17 cellular contexts compared by ENCODE assay signal in genomic region chr3:52447512-52448355, GRCh38. TPM values are rescaled to one million over a fixed set of nuclear protein-coding genes. Genes with fewer than 3 reads are reported as not detected.
DNase-seq lines count a peak whose midpoint lies in the region; ATAC-seq, FAIRE-seq and TF ChIP-seq lines count a peak whose summit lies in the region.
"Had no signal": no experiment of that assay in that cellular context is flagged by ENCODE, and none has a peak within 500 bp of the region (broad histone marks: within the 10 kb centered on the region; RNA-seq: fewer than 3 reads in every experiment).

No MANE protein-coding gene starts in this region.

- no peaks in the 10 kb centered on the region for H3K79me2 ChIP-seq in HepG2 (ENCODE audit: insufficient read depth, low read length)

- no peaks in the 10 kb centered on the region for H3K27me3 ChIP-seq in HepG2 (ENCODE audit: control insufficient read depth in 1 of 2, insufficient read depth in 2 of 2, low read length in 2 of 2)
- H3K27me3 ChIP-seq in skeletal muscle tissue (ENCODE audit: control insufficient read depth in 3 of 3, insufficient read depth in 3 of 3, low read length in 3 of 3) = no peaks in the 10 kb centered on the region
- H3K27me3 ChIP-seq in A673 (replicated peaks; ENCODE audit: insufficient read depth, low read depth, low read length, poor library complexity) = no peaks in the 10 kb centered on the region

- POLR2A ChIA-PET in HepG2 (lab: Yijun Ruan, JAX) = interaction anchor here (1.0 kb wide), 2 partner anchors 36 to 140 kb away, joined by 3 read pairs; no protein-coding TSS in a partner anchor
- POLR2A ChIA-PET in A673 (lab: Charles Lee; ENCODE audit: low non-redundant PET) = no interaction called here

- FAIRE-seq in HepG2 (lab: Jason Lieb, UNC) (no peak), H54 (lab: Jason Lieb, UNC) (no peak)

- H3K9me3 ChIP-seq in HepG2 (ENCODE audit: low read length) = no peaks in the 10 kb centered on the region
- H3K9me3 ChIP-seq in skeletal muscle tissue (ENCODE audit: control insufficient read depth in 3 of 3, low read length in 3 of 3) = no peaks in the 10 kb centered on the region
- no peaks in the 10 kb centered on the region for H3K9me3 ChIP-seq in A673 (ENCODE audit: low read depth, low read length, poor library complexity, severe bottlenecking)

- TF ChIP-seq CTCF in HepG2 (CRISPR knock-in tag; IDR thresholded peaks at IDR 0.05) (no peak), A673 (conservative IDR thresholded peaks at IDR 0.05; ENCODE audit: low read depth, low read length) (no peak)

- H4K20me1 ChIP-seq in HepG2 (ENCODE audit: insufficient read depth, low read length) = no peaks in the 10 kb centered on the region

- no peaks in the 10 kb centered on the region for H3K36me3 ChIP-seq in HepG2 (replicated peaks in 1 of 2; ENCODE audit: control insufficient read depth in 1 of 2, insufficient read depth in 2 of 2, low read length in 2 of 2)
- H3K36me3 ChIP-seq in skeletal muscle tissue (ENCODE audit: control insufficient read depth in 3 of 3, insufficient read depth in 3 of 3, low read length in 3 of 3) = peaks cover 0 to 21% (median 19%) of the 10 kb centered on the region in 3 donors
- H3K36me3 ChIP-seq in A673 (ENCODE audit: insufficient read depth, low read length, poor library complexity, severe bottlenecking) = no peaks in the 10 kb centered on the region

- H3K9me3 Mint-ChIP-seq in T-helper 2 cell treated with Interferon-gamma antibody and Interleukin-4, amounts not matched to agents 5 μg/mL and 100 μg/mL, for 36 hours = no peaks in the 10 kb centered on the region
- H3K9me3 Mint-ChIP-seq in activated T-helper 17 cell treated with anti-CD3 and anti-CD28 coated beads, Interleukin-2, amount 50 U/mL, for 72 hours = no peaks in the 10 kb centered on the region
- H3K9me3 Mint-ChIP-seq: CD8-positive, alpha-beta memory T cell; HFFc6 had no signal

- H3K4me3 ChIP-seq in HepG2 (replicated peaks in 1 of 3; ENCODE audit: insufficient read depth in 1 of 3, low read depth in 2 of 3, low read length in 3 of 3) (no peak overlapping the region), skeletal muscle tissue (ENCODE audit: low read length in 3 of 3) (no peak overlapping the region), A673 (ENCODE audit: low read depth, low read length, poor library complexity, severe bottlenecking) (no peak overlapping the region)

- DNase-seq in T-helper 2 cell treated with Interferon-gamma antibody and Interleukin-4, amounts not matched to agents 5 μg/mL and 100 μg/mL, for 36 hours (ENCODE audit: low spot score) = no peak
- DNase-seq in T-helper 2 cell (no peak), HepG2 (ENCODE audit: low spot score) (no peak), H54 (ENCODE audit: insufficient read length, low spot score) (no peak), erythroblast (lab: John Stamatoyannopoulos, UW) (no peak), A673 (ENCODE audit: low spot score) (no peak)
- DNase-seq: GOT3, NCI-H1417 treated with DMSO at 0.1 percent for 48 hours, NCI-H2029, NCI-H446 treated with DMSO at 0.1 percent for 48 hours had no signal

- WGBS in HepG2 (ENCODE audit: low lambda C conversion rate) = 25% methylated on average over 12 of the region's 12 CpGs

- H3K4me2 ChIP-seq in HepG2 (ENCODE audit: low read depth, low read length) = peak overlapping the region; percentile 24; the same call in 1 of the 2 replicates

- in situ Hi-C loops in HepG2 (cut with HindIII; ENCODE audit: extremely low pct_ligation_motif_present, low pct_unique_long_range_greater_than_20kb) = no loop called here

- no peaks in the 10 kb centered on the region for H3K36me3 Mint-ChIP-seq in T-helper 2 cell treated with Interferon-gamma antibody and Interleukin-4, amounts not matched to agents 5 μg/mL and 100 μg/mL, for 36 hours (ENCODE audit: low read depth)
- no peaks in the 10 kb centered on the region for H3K36me3 Mint-ChIP-seq in activated T-helper 17 cell treated with anti-CD3 and anti-CD28 coated beads, Interleukin-2, amount 50 U/mL, for 72 hours (ENCODE audit: low read depth)
- H3K36me3 Mint-ChIP-seq: CD8-positive, alpha-beta memory T cell had no signal

- no peak overlapping the region for H2AFZ ChIP-seq in HepG2 (ENCODE audit: low read length)

- no peaks in the 10 kb centered on the region for H3K27me3 Mint-ChIP-seq in T-helper 2 cell treated with Interferon-gamma antibody and Interleukin-4, amounts not matched to agents 5 μg/mL and 100 μg/mL, for 36 hours (ENCODE audit: low read depth)
- no peaks in the 10 kb centered on the region for H3K27me3 Mint-ChIP-seq in activated T-helper 17 cell treated with anti-CD3 and anti-CD28 coated beads, Interleukin-2, amount 50 U/mL, for 72 hours

- H3K4me3 Mint-ChIP-seq in T-helper 2 cell treated with Interferon-gamma antibody and Interleukin-4, amounts not matched to agents 5 μg/mL and 100 μg/mL, for 36 hours = no peak overlapping the region
- H3K4me3 Mint-ChIP-seq in activated T-helper 17 cell treated with anti-CD3 and anti-CD28 coated beads, Interleukin-2, amount 50 U/mL, for 72 hours = no peak overlapping the region
- H3K4me3 Mint-ChIP-seq: HFFc6 had no signal

- CTCF ChIA-PET in HepG2 (lab: Yijun Ruan, JAX; ENCODE audit: low intra/inter-chr PET ratio, low total read pairs) (interaction anchor here (0.6 to 4.6 kb wide), 3 partner anchors 19 to 31 kb away, joined by 3 to 83 read pairs (median 3); no protein-coding TSS in a partner anchor), A673 (lab: Charles Lee) (interaction anchor here (0.6 to 0.7 kb wide), 2 partner anchors 8 to 36 kb away, joined by 3 to 5 read pairs; partner anchors contain the start of gene NISCH)

- no peak for TF ChIP-seq POLR2A in HepG2 (IDR thresholded peaks at IDR 0.05; ENCODE audit: insufficient read depth in 1 of 2, low read depth in 2 of 2, low read length in 2 of 2)
- no peak for TF ChIP-seq POLR2A in H54 (IDR thresholded peaks at IDR 0.05; ENCODE audit: low read depth, low read length)
- no peak for TF ChIP-seq POLR2A in erythroblast (IDR thresholded peaks at IDR 0.05; ENCODE audit: low read length)

- H3K27ac ChIP-seq in HepG2 (ENCODE audit: extremely low read length, insufficient read depth, low read length) = no peak overlapping the region
- H3K27ac ChIP-seq in skeletal muscle tissue (ENCODE audit: low read depth, low read length) = peak overlapping the region; percentile 29
- no peak overlapping the region for H3K27ac ChIP-seq in A673 (ENCODE audit: low read depth, low read length, poor library complexity, severe bottlenecking)
- H3K27ac ChIP-seq: 22Rv1 had no signal

- BruUV-seq in HepG2 (replicated peaks; lab: Mats Ljungman, UMichigan) = no TSS peak
- BruUV-seq in A673 (replicated peaks; lab: Mats Ljungman, UMichigan) = no TSS peak

- H3K9ac ChIP-seq in HepG2 (ENCODE audit: insufficient read depth, low read depth, low read length) = no peak overlapping the region
- H3K9ac ChIP-seq in skeletal muscle tissue (ENCODE audit: low read depth in 1 of 3, low read length in 3 of 3) = peak overlapping the region in 1 of 3 donors; percentile 50

- intact Hi-C loops in HepG2 (cut with micrococcal nuclease; ENCODE audit: unreplicated experiment) (loop anchor here (1.0 kb wide), 1 partner anchor 19 kb away; no protein-coding TSS in a partner anchor), A673 (cut with micrococcal nuclease; ENCODE audit: unreplicated experiment) (loop anchor here (5.0 kb wide), 1 partner anchor 225 kb away; no protein-coding TSS in a partner anchor)

- H3K4me1 ChIP-seq in HepG2 (ENCODE audit: insufficient read depth, low read length) (peaks cover 98% of the 10 kb centered on the region), skeletal muscle tissue (ENCODE audit: control insufficient read depth in 3 of 3, insufficient read depth in 3 of 3, low read length in 3 of 3) (peaks cover 24 to 67% (median 60%) of the 10 kb centered on the region in 3 donors), A673 (ENCODE audit: insufficient read depth, low read length, poor library complexity, severe bottlenecking) (no peaks in the 10 kb centered on the region)

- no peak for ATAC-seq in activated T-helper 17 cell treated with anti-CD3 and anti-CD28 coated beads, Interleukin-2, amount 50 U/mL, for 72 hours (replicated peaks)
- no peak for ATAC-seq in HepG2

- TF ChIP-seq RAD21 in HepG2 (CRISPR knock-in tag; IDR thresholded peaks at IDR 0.05) = no peak

- no peak for TF ChIP-seq EP300 in HepG2 (IDR thresholded peaks at IDR 0.05; ENCODE audit: low read depth in 2 of 2, low read length in 2 of 2)
- no peak for TF ChIP-seq EP300 in HepG2 (CRISPR knock-in tag; IDR thresholded peaks at IDR 0.05; ENCODE audit: borderline replicate concordance)

- peaks cover 11% of the 10 kb centered on the region for H3K4me1 Mint-ChIP-seq in T-helper 2 cell treated with Interferon-gamma antibody and Interleukin-4, amounts not matched to agents 5 μg/mL and 100 μg/mL, for 36 hours (ENCODE audit: low read depth)
- peaks cover 5% of the 10 kb centered on the region for H3K4me1 Mint-ChIP-seq in activated T-helper 17 cell treated with anti-CD3 and anti-CD28 coated beads, Interleukin-2, amount 50 U/mL, for 72 hours

- peak overlapping the region; percentile 68 for H3K27ac Mint-ChIP-seq in T-helper 2 cell treated with Interferon-gamma antibody and Interleukin-4, amounts not matched to agents 5 μg/mL and 100 μg/mL, for 36 hours
- peak overlapping the region; percentile 71 for H3K27ac Mint-ChIP-seq in activated T-helper 17 cell treated with anti-CD3 and anti-CD28 coated beads, Interleukin-2, amount 50 U/mL, for 72 hours
- H3K27ac Mint-ChIP-seq: HFFc6 had no signal

RNA-seq across cellular contexts. Expression of gene SEMA3G, which starts 2.8 kb away (rescaled TPM):
- total RNA-seq in activated T-helper 17 cell treated with anti-CD3 and anti-CD28 coated beads, Interleukin-2, amount 50 U/mL, for 72 hours = under 1 TPM; 0.08 to 0.82 TPM
- total RNA-seq in HepG2 (2016; rRNA removed; fragmentation: Illumina TruSeq; extraction: Trizol) (2.0 and 6.1 TPM in 2 replicates), skeletal muscle tissue (4.7 TPM), A673 (2021) (0.07 TPM in 1 of 2 replicates, not detected in the other)
- 0.44 and 0.61 TPM in 2 replicates for total RNA-seq in HepG2 (2016; cell fraction: cytosol; rRNA removed; fragmentation: Illumina TruSeq; extraction: Trizol; ENCODE audit: low read depth)
- total RNA-seq in HepG2 (2016; cell fraction: insoluble cytoplasmic fraction; rRNA removed; fragmentation: Illumina TruSeq; extraction: Trizol) = 1.9 and 7.2 TPM in 2 replicates
- 1.0 and 1.1 TPM in 2 replicates for total RNA-seq in HepG2 (2016; cell fraction: membrane; rRNA removed; fragmentation: Illumina TruSeq; extraction: Trizol)
- total RNA-seq in HepG2 (2016; cell fraction: nucleus; rRNA removed; fragmentation: Illumina TruSeq; extraction: Trizol) = 5.8 and 8.3 TPM in 2 replicates
- polyA plus RNA-seq in HepG2 (2011; rRNA removed) = 8.3 and 13.4 TPM in 2 replicates
- 8.0 and 10.3 TPM in 2 replicates for polyA plus RNA-seq in HepG2 (2011; cell fraction: cytosol; rRNA removed)
- 21.7 and 30.5 TPM in 2 replicates for polyA plus RNA-seq in HepG2 (2011; cell fraction: nucleus; rRNA removed)
- polyA plus RNA-seq in HepG2 (2012) = 14.2 and 15.4 TPM in 2 replicates
- polyA plus RNA-seq in HepG2 (2016; cell fraction: cytosol; fragmentation: Illumina TruSeq; extraction: Trizol; ENCODE audit: low read depth) = 0.33 and 0.36 TPM in 2 replicates
- polyA plus RNA-seq in HepG2 (2016; cell fraction: insoluble cytoplasmic fraction; fragmentation: Illumina TruSeq; extraction: Trizol; ENCODE audit: low read depth) = 1.4 and 2.1 TPM in 2 replicates
- 0.62 and 0.71 TPM in 2 replicates for polyA plus RNA-seq in HepG2 (2016; cell fraction: membrane; fragmentation: Illumina TruSeq; extraction: Trizol; ENCODE audit: low read depth)
- polyA plus RNA-seq in HepG2 (2016; cell fraction: nucleus; fragmentation: Illumina TruSeq; extraction: Trizol; ENCODE audit: insufficient read depth, low read depth) = 8.4 and 8.8 TPM in 2 replicates
- 1.2 and 22.3 TPM in 2 replicates for polyA minus RNA-seq in HepG2 (2011; rRNA and poly(A)+ RNA removed; ENCODE audit: low replicate concordance)
- polyA minus RNA-seq in HepG2 (2011; cell fraction: cytosol; rRNA and poly(A)+ RNA removed) = 6.4 and 10.0 TPM in 2 replicates
- polyA minus RNA-seq in HepG2 (2011; cell fraction: nucleus; rRNA and poly(A)+ RNA removed) = 11.9 and 12.6 TPM in 2 replicates
- total RNA-seq: HFFc6 had no signal
- polyA plus RNA-seq: BJ; CD8-positive, alpha-beta memory T cell had no signal

RNA-seq across cellular contexts. Expression of gene TNNC1, which starts 6.1 kb away (rescaled TPM):
- total RNA-seq in activated T-helper 17 cell treated with anti-CD3 and anti-CD28 coated beads, Interleukin-2, amount 50 U/mL, for 72 hours = 1 to 10 TPM; 2.0 to 6.5 TPM
- 11.8 and 18.7 TPM in 2 replicates for total RNA-seq in HepG2 (2016; rRNA removed; fragmentation: Illumina TruSeq; extraction: Trizol)
- 4.4 and 4.6 TPM in 2 replicates for total RNA-seq in HepG2 (2016; cell fraction: cytosol; rRNA removed; fragmentation: Illumina TruSeq; extraction: Trizol; ENCODE audit: low read depth)
- total RNA-seq in HepG2 (2016; cell fraction: insoluble cytoplasmic fraction; rRNA removed; fragmentation: Illumina TruSeq; extraction: Trizol) = 13.2 and 20.1 TPM in 2 replicates
- 2.5 and 5.3 TPM in 2 replicates for total RNA-seq in HepG2 (2016; cell fraction: membrane; rRNA removed; fragmentation: Illumina TruSeq; extraction: Trizol)
- total RNA-seq in HepG2 (2016; cell fraction: nucleus; rRNA removed; fragmentation: Illumina TruSeq; extraction: Trizol) = 5.4 and 5.7 TPM in 2 replicates
- 36.4 and 39.5 TPM in 2 replicates for polyA plus RNA-seq in HepG2 (2011; rRNA removed)
- polyA plus RNA-seq in HepG2 (2011; cell fraction: cytosol; rRNA removed) = 53.0 and 54.8 TPM in 2 replicates
- polyA plus RNA-seq in HepG2 (2011; cell fraction: nucleus; rRNA removed) = 14.3 and 16.8 TPM in 2 replicates
- polyA plus RNA-seq in HepG2 (2012) = 10.9 and 12.3 TPM in 2 replicates
- polyA plus RNA-seq in HepG2 (2016; cell fraction: cytosol; fragmentation: Illumina TruSeq; extraction: Trizol; ENCODE audit: low read depth) = 3.3 and 4.0 TPM in 2 replicates
- polyA plus RNA-seq in HepG2 (2016; cell fraction: insoluble cytoplasmic fraction; fragmentation: Illumina TruSeq; extraction: Trizol; ENCODE audit: low read depth) = 17.1 and 18.1 TPM in 2 replicates
- 2.7 and 3.3 TPM in 2 replicates for polyA plus RNA-seq in HepG2 (2016; cell fraction: membrane; fragmentation: Illumina TruSeq; extraction: Trizol; ENCODE audit: low read depth)
- 6.6 and 10.5 TPM in 2 replicates for polyA plus RNA-seq in HepG2 (2016; cell fraction: nucleus; fragmentation: Illumina TruSeq; extraction: Trizol; ENCODE audit: insufficient read depth, low read depth)
- polyA minus RNA-seq in HepG2 (2011; rRNA and poly(A)+ RNA removed; ENCODE audit: low replicate concordance) = 7.0 and 8.2 TPM in 2 replicates
- polyA minus RNA-seq in HepG2 (2011; cell fraction: cytosol; rRNA and poly(A)+ RNA removed) = 4.5 and 5.4 TPM in 2 replicates
- polyA minus RNA-seq in HepG2 (2011; cell fraction: nucleus; rRNA and poly(A)+ RNA removed) = 4.5 and 4.6 TPM in 2 replicates
- total RNA-seq in skeletal muscle tissue = 461 TPM
- not detected in 2 replicates for total RNA-seq in A673 (2021)
- total RNA-seq: RPMI7951 had no signal
- polyA plus RNA-seq: CD8-positive, alpha-beta memory T cell had no signal

RNA-seq across cellular contexts. Expression of gene NISCH, which starts 7.7 kb away (rescaled TPM):
- total RNA-seq in activated T-helper 17 cell treated with anti-CD3 and anti-CD28 coated beads, Interleukin-2, amount 50 U/mL, for 72 hours = 100 to 1,000 TPM in 1 of 2 donors, 10 to 100 TPM in 1; 75.2 to 123 TPM
- total RNA-seq in HepG2 (2016; rRNA removed; fragmentation: Illumina TruSeq; extraction: Trizol) (15.3 and 27.0 TPM in 2 replicates), skeletal muscle tissue (43.3 TPM), A673 (2021) (46.9 and 48.6 TPM in 2 replicates)
- total RNA-seq in HepG2 (2016; cell fraction: cytosol; rRNA removed; fragmentation: Illumina TruSeq; extraction: Trizol; ENCODE audit: low read depth) = 10.8 and 11.5 TPM in 2 replicates
- 10.9 and 25.7 TPM in 2 replicates for total RNA-seq in HepG2 (2016; cell fraction: insoluble cytoplasmic fraction; rRNA removed; fragmentation: Illumina TruSeq; extraction: Trizol)
- 11.3 and 12.4 TPM in 2 replicates for total RNA-seq in HepG2 (2016; cell fraction: membrane; rRNA removed; fragmentation: Illumina TruSeq; extraction: Trizol)
- total RNA-seq in HepG2 (2016; cell fraction: nucleus; rRNA removed; fragmentation: Illumina TruSeq; extraction: Trizol) = 36.6 and 40.4 TPM in 2 replicates
- polyA plus RNA-seq in HepG2 (2011; rRNA removed) = 47.6 and 63.0 TPM in 2 replicates
- 17.8 and 20.4 TPM in 2 replicates for polyA plus RNA-seq in HepG2 (2011; cell fraction: cytosol; rRNA removed)
- polyA plus RNA-seq in HepG2 (2011; cell fraction: nucleus; rRNA removed) = 441 and 512 TPM in 2 replicates
- polyA plus RNA-seq in HepG2 (2012) = 31.6 and 39.4 TPM in 2 replicates
- polyA plus RNA-seq in HepG2 (2016; cell fraction: cytosol; fragmentation: Illumina TruSeq; extraction: Trizol; ENCODE audit: low read depth) = 3.2 and 3.7 TPM in 2 replicates
- 9.4 and 12.9 TPM in 2 replicates for polyA plus RNA-seq in HepG2 (2016; cell fraction: insoluble cytoplasmic fraction; fragmentation: Illumina TruSeq; extraction: Trizol; ENCODE audit: low read depth)
- polyA plus RNA-seq in HepG2 (2016; cell fraction: membrane; fragmentation: Illumina TruSeq; extraction: Trizol; ENCODE audit: low read depth) = 6.4 and 6.7 TPM in 2 replicates
- polyA plus RNA-seq in HepG2 (2016; cell fraction: nucleus; fragmentation: Illumina TruSeq; extraction: Trizol; ENCODE audit: insufficient read depth, low read depth) = 96.6 and 101 TPM in 2 replicates
- 50.0 and 58.0 TPM in 2 replicates for polyA minus RNA-seq in HepG2 (2011; rRNA and poly(A)+ RNA removed; ENCODE audit: low replicate concordance)
- 15.2 and 15.4 TPM in 2 replicates for polyA minus RNA-seq in HepG2 (2011; cell fraction: cytosol; rRNA and poly(A)+ RNA removed)
- polyA minus RNA-seq in HepG2 (2011; cell fraction: nucleus; rRNA and poly(A)+ RNA removed) = 97.0 and 102 TPM in 2 replicates

RNA-seq across cellular contexts. Expression of gene PHF7, which starts 37.3 kb away (rescaled TPM):
- 10 to 100 TPM; 16.7 to 22.5 TPM for total RNA-seq in activated T-helper 17 cell treated with anti-CD3 and anti-CD28 coated beads, Interleukin-2, amount 50 U/mL, for 72 hours
- 4.5 and 5.2 TPM in 2 replicates for total RNA-seq in HepG2 (2016; rRNA removed; fragmentation: Illumina TruSeq; extraction: Trizol)
- 6.6 and 9.4 TPM in 2 replicates for total RNA-seq in HepG2 (2016; cell fraction: cytosol; rRNA removed; fragmentation: Illumina TruSeq; extraction: Trizol; ENCODE audit: low read depth)
- total RNA-seq in HepG2 (2016; cell fraction: insoluble cytoplasmic fraction; rRNA removed; fragmentation: Illumina TruSeq; extraction: Trizol) = 4.7 TPM in 2 replicates
- 8.8 and 9.5 TPM in 2 replicates for total RNA-seq in HepG2 (2016; cell fraction: membrane; rRNA removed; fragmentation: Illumina TruSeq; extraction: Trizol)
- total RNA-seq in HepG2 (2016; cell fraction: nucleus; rRNA removed; fragmentation: Illumina TruSeq; extraction: Trizol) = 5.2 and 5.7 TPM in 2 replicates
- 8.8 and 12.6 TPM in 2 replicates for polyA plus RNA-seq in HepG2 (2011; rRNA removed)
- polyA plus RNA-seq in HepG2 (2011; cell fraction: cytosol; rRNA removed) = 5.8 and 6.9 TPM in 2 replicates
- 20.4 and 21.4 TPM in 2 replicates for polyA plus RNA-seq in HepG2 (2011; cell fraction: nucleus; rRNA removed)
- 6.3 and 8.7 TPM in 2 replicates for polyA plus RNA-seq in HepG2 (2012)
- 4.0 and 5.7 TPM in 2 replicates for polyA plus RNA-seq in HepG2 (2016; cell fraction: cytosol; fragmentation: Illumina TruSeq; extraction: Trizol; ENCODE audit: low read depth)
- 4.4 and 4.9 TPM in 2 replicates for polyA plus RNA-seq in HepG2 (2016; cell fraction: insoluble cytoplasmic fraction; fragmentation: Illumina TruSeq; extraction: Trizol; ENCODE audit: low read depth)
- polyA plus RNA-seq in HepG2 (2016; cell fraction: membrane; fragmentation: Illumina TruSeq; extraction: Trizol; ENCODE audit: low read depth) = 5.7 and 8.0 TPM in 2 replicates
- polyA plus RNA-seq in HepG2 (2016; cell fraction: nucleus; fragmentation: Illumina TruSeq; extraction: Trizol; ENCODE audit: insufficient read depth, low read depth) = 11.1 and 11.4 TPM in 2 replicates
- 6.1 and 6.8 TPM in 2 replicates for polyA minus RNA-seq in HepG2 (2011; rRNA and poly(A)+ RNA removed; ENCODE audit: low replicate concordance)
- polyA minus RNA-seq in HepG2 (2011; cell fraction: cytosol; rRNA and poly(A)+ RNA removed) = 3.0 and 4.6 TPM in 2 replicates
- 17.4 and 17.6 TPM in 2 replicates for polyA minus RNA-seq in HepG2 (2011; cell fraction: nucleus; rRNA and poly(A)+ RNA removed)
- 5.2 TPM for total RNA-seq in skeletal muscle tissue
- total RNA-seq in A673 (2021) = 2.9 and 4.5 TPM in 2 replicates

RNA-seq across cellular contexts. Expression of gene BAP1, which starts 37.9 kb away (rescaled TPM):
- total RNA-seq in activated T-helper 17 cell treated with anti-CD3 and anti-CD28 coated beads, Interleukin-2, amount 50 U/mL, for 72 hours = 100 to 1,000 TPM in 1 of 2 donors, 10 to 100 TPM in 1; 96.7 to 106 TPM
- 46.9 and 59.1 TPM in 2 replicates for total RNA-seq in HepG2 (2016; rRNA removed; fragmentation: Illumina TruSeq; extraction: Trizol)
- 21.1 and 21.7 TPM in 2 replicates for total RNA-seq in HepG2 (2016; cell fraction: cytosol; rRNA removed; fragmentation: Illumina TruSeq; extraction: Trizol; ENCODE audit: low read depth)
- 42.9 and 60.4 TPM in 2 replicates for total RNA-seq in HepG2 (2016; cell fraction: insoluble cytoplasmic fraction; rRNA removed; fragmentation: Illumina TruSeq; extraction: Trizol)
- 58.0 and 59.4 TPM in 2 replicates for total RNA-seq in HepG2 (2016; cell fraction: membrane; rRNA removed; fragmentation: Illumina TruSeq; extraction: Trizol)
- 36.8 and 40.5 TPM in 2 replicates for total RNA-seq in HepG2 (2016; cell fraction: nucleus; rRNA removed; fragmentation: Illumina TruSeq; extraction: Trizol)
- polyA plus RNA-seq in HepG2 (2011; rRNA removed) = 66.1 and 67.1 TPM in 2 replicates
- 48.2 and 60.5 TPM in 2 replicates for polyA plus RNA-seq in HepG2 (2011; cell fraction: cytosol; rRNA removed)
- polyA plus RNA-seq in HepG2 (2011; cell fraction: nucleus; rRNA removed) = 163 and 192 TPM in 2 replicates
- polyA plus RNA-seq in HepG2 (2012) = 45.8 and 59.1 TPM in 2 replicates
- polyA plus RNA-seq in HepG2 (2016; cell fraction: cytosol; fragmentation: Illumina TruSeq; extraction: Trizol; ENCODE audit: low read depth) = 15.5 and 16.5 TPM in 2 replicates
- polyA plus RNA-seq in HepG2 (2016; cell fraction: insoluble cytoplasmic fraction; fragmentation: Illumina TruSeq; extraction: Trizol; ENCODE audit: low read depth) = 43.9 and 49.5 TPM in 2 replicates
- polyA plus RNA-seq in HepG2 (2016; cell fraction: membrane; fragmentation: Illumina TruSeq; extraction: Trizol; ENCODE audit: low read depth) = 45.8 and 47.0 TPM in 2 replicates
- 76.0 and 87.9 TPM in 2 replicates for polyA plus RNA-seq in HepG2 (2016; cell fraction: nucleus; fragmentation: Illumina TruSeq; extraction: Trizol; ENCODE audit: insufficient read depth, low read depth)
- polyA minus RNA-seq in HepG2 (2011; rRNA and poly(A)+ RNA removed; ENCODE audit: low replicate concordance) = 109 and 119 TPM in 2 replicates
- 30.5 and 32.0 TPM in 2 replicates for polyA minus RNA-seq in HepG2 (2011; cell fraction: cytosol; rRNA and poly(A)+ RNA removed)
- polyA minus RNA-seq in HepG2 (2011; cell fraction: nucleus; rRNA and poly(A)+ RNA removed) = 42.9 and 47.1 TPM in 2 replicates
- total RNA-seq in skeletal muscle tissue = 60.0 TPM
- total RNA-seq in A673 (2021) = 49.5 and 53.1 TPM in 2 replicates

Comparison
In these comparisons a context has a peak if more than half of its experiments do, and no peak if none do; other contexts are left out.
1. RNA of gene TNNC1, which starts 6.1 kb away (total RNA-seq): 461 TPM in skeletal muscle tissue (single experiment); 2.5 to 20.1 TPM in HepG2, 2.0 to 6.5 TPM in activated T-helper 17 cell treated with anti-CD3 and anti-CD28 coated beads, Interleukin-2, amount 50 U/mL, for 72 hours and not detected in A673; every median in the first group is over 10 times any median in the second.